ENCODE assay signal across 9 cellular contexts in the genomic region with DNA sequence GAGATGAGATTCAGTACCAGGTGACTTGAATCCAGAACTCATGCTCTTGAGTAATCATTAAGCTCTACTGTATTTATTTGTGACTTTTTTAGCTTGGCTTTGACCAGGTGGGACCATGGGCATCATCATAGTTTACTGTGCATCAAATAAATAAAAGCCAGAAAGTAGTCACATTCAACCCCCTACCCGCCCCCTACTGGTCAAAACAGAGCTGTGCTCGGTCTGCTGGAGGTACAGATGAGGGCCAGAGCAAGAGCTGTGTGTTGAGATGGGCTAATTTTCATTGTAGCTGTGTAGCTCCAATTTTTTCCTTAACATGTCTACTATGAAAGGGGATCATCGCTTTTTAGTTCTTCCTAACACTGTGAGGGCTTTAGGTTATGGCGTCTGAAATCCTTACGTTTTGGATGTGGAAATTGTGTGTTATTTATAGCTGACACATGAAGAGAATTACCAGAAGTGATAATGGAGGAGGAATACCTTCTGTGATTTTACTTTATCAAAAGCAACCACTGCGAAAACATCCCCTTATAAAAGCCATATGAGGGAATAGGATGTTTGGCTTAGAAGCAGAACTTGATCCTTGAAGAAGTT.
DNase-seq lines count a peak whose midpoint lies in the region; ATAC-seq and TF ChIP-seq lines count a peak whose summit lies in the region.
"Had no signal": no experiment of that assay in that cellular context is flagged by ENCODE, and none has a peak within 500 bp of the region (broad histone marks: within the 10 kb centered on the region; RNA-seq: fewer than 3 reads in every experiment).

No MANE protein-coding gene starts in this region.

- no peaks in the 10 kb centered on the region for H3K27me3 ChIP-seq in kidney epithelial cell (ENCODE audit: control insufficient read depth, insufficient read depth, low read length)

- H3K4me3 ChIP-seq in kidney epithelial cell (ENCODE audit: low read depth, low read length): no peak overlapping the region

- ATAC-seq in HG02610 (IDR thresholded peaks at IDR 0.05; ENCODE audit: unreplicated experiment) (peak; percentile 57), HG03457 (IDR thresholded peaks at IDR 0.05; ENCODE audit: unreplicated experiment) (no peak)

- no peaks in the 10 kb centered on the region for H3K36me3 ChIP-seq in kidney epithelial cell (ENCODE audit: control insufficient read depth, insufficient read depth, low read length)

- peak; percentile 60 for TF ChIP-seq CTCF in kidney epithelial cell (IDR thresholded peaks at IDR 0.05; ENCODE audit: insufficient read depth, low read length, poor library complexity, severe bottlenecking)

- DNase-seq in DMS 273 (lab: John Stamatoyannopoulos, UW; ENCODE audit: unreplicated experiment): peak; percentile 32
- DNase-seq in DMS 273 treated with DMSO at 0.1 percent for 48 hours (lab: John Stamatoyannopoulos, UW): no peak
- peak; percentile 13 for DNase-seq in UCSD-AML1 (lab: John Stamatoyannopoulos, UW; ENCODE audit: unreplicated experiment)
- no peak for DNase-seq in kidney epithelial cell (ENCODE audit: low read depth)
- DNase-seq in NCI-H2227 (lab: John Stamatoyannopoulos, UW; ENCODE audit: unreplicated experiment): no peak
- DNase-seq in GOT3 (lab: John Stamatoyannopoulos, UW): no peak
- DNase-seq: naive B cell had no signal

Comparison
In these comparisons a context has a peak if more than half of its experiments do, and no peak if none do; other contexts are left out.
1. DNase-seq: peak in DMS 273 (single experiment) and UCSD-AML1 (single experiment); none in DMS 273 treated with DMSO at 0.1 percent for 48 hours (single experiment), kidney epithelial cell (single experiment), NCI-H2227 (single experiment) and GOT3 (single experiment).